8 cellular contexts compared by ENCODE assay signal in genomic region chr1:39104158-39105060, GRCh38.
DNase-seq lines count a peak whose midpoint lies in the region; ATAC-seq, FAIRE-seq and TF ChIP-seq lines count a peak whose summit lies in the region.

No MANE protein-coding gene starts in this region.

- TF ChIP-seq CTCF in C4-2B (conservative IDR thresholded peaks at IDR 0.05) (no peak), body of pancreas (IDR thresholded peaks at IDR 0.05) (no peak), kidney (IDR thresholded peaks at IDR 0.05; ENCODE audit: borderline replicate concordance, extremely low read depth, insufficient read depth) (no peak)

- H3K4me1 ChIP-seq in body of pancreas: peaks cover 36% of the 10 kb centered on the region
- peaks cover 36 to 41% of the 10 kb centered on the region in 2 donors for H3K4me1 ChIP-seq in kidney (ENCODE audit: control insufficient read depth in 1 of 2, insufficient read depth in 1 of 2, low read depth in 1 of 2, low read length in 2 of 2)
- peaks cover 48% of the 10 kb centered on the region for H3K4me1 ChIP-seq in stomach smooth muscle (ENCODE audit: control insufficient read depth, insufficient read depth, low read length)

- intact Hi-C loops in body of pancreas (cut with DNase I): loop anchor here (5.0 to 10.0 kb wide), 2 partner anchors 80 to 153 kb away; no protein-coding TSS in a partner anchor
- intact Hi-C loops in kidney (cut with DNase I): loop anchor here (5.0 kb wide), 1 partner anchor 153 kb away; no protein-coding TSS in a partner anchor

- H3K36me3 ChIP-seq in body of pancreas (replicated peaks in 1 of 2; ENCODE audit: insufficient read depth in 1 of 2, low read depth in 2 of 2) (no peaks in the 10 kb centered on the region), kidney (ENCODE audit: control insufficient read depth in 1 of 2, insufficient read depth in 2 of 2, low read length in 2 of 2) (no peaks in the 10 kb centered on the region), stomach smooth muscle (ENCODE audit: control insufficient read depth in 2 of 2, insufficient read depth in 2 of 2, low read length in 2 of 2) (no peaks in the 10 kb centered on the region)

- H3K4me1 Mint-ChIP-seq in IgD-negative memory B cell: peaks cover 24 to 33% (median 29%) of the 10 kb centered on the region in 3 donors

- FAIRE-seq in kidney (lab: Jason Lieb, UNC): no peak

- peak in 1 of 3 donors; percentile 13 for TF ChIP-seq POLR2A in body of pancreas (IDR thresholded peaks at IDR 0.05)

- H3K36me3 Mint-ChIP-seq in IgD-negative memory B cell: no peaks in the 10 kb centered on the region

- H3K4me3 Mint-ChIP-seq in IgD-negative memory B cell: peak overlapping the region; percentile 64 to 90 (median 75)

- H3K4me3 ChIP-seq in body of pancreas (peak overlapping the region in 1 of 2 donors; percentile 4), kidney (ENCODE audit: low read length in 2 of 2) (peak overlapping the region; percentile 31 to 57), stomach smooth muscle (ENCODE audit: low read length in 2 of 2) (peak overlapping the region; percentile 64 to 90)

- H3K27ac Mint-ChIP-seq in IgD-negative memory B cell: peak overlapping the region in 1 of 3 donors; percentile 54

- H3K9me3 ChIP-seq in body of pancreas: no peaks in the 10 kb centered on the region
- H3K9me3 ChIP-seq in kidney (ENCODE audit: control insufficient read depth in 1 of 2, low read length in 2 of 2): no peaks in the 10 kb centered on the region
- H3K9me3 ChIP-seq in stomach smooth muscle (ENCODE audit: control insufficient read depth in 2 of 2, low read length in 2 of 2): no peaks in the 10 kb centered on the region

- ATAC-seq in body of pancreas (peak; percentile 36), HG03135 (IDR thresholded peaks at IDR 0.05; ENCODE audit: unreplicated experiment) (no peak)

- no peaks in the 10 kb centered on the region for H3K27me3 Mint-ChIP-seq in IgD-negative memory B cell

- DNase-seq in body of pancreas (peak in 3 of 4 donors; percentile 26 to 45 (median 38)), kidney (peak; percentile 85), NCI-H187 treated with DMSO at 0.1 percent for 48 hours (lab: John Stamatoyannopoulos, UW) (no peak), AML-193 (lab: John Stamatoyannopoulos, UW) (no peak)

- H3K9me3 Mint-ChIP-seq in IgD-negative memory B cell: no peaks in the 10 kb centered on the region

- WGBS in body of pancreas, 2 donors: 29 to 45% methylated on average over 15 to 25 of the region's 25 CpGs

- peak overlapping the region; percentile 75 for H3K27ac ChIP-seq in C4-2B
- H3K27ac ChIP-seq in body of pancreas: peak overlapping the region; percentile 92 to 97 (median 94)
- peak overlapping the region; percentile 92 to 97 for H3K27ac ChIP-seq in kidney (ENCODE audit: low read depth in 2 of 2, low read length in 2 of 2)
- peak overlapping the region; percentile 94 for H3K27ac ChIP-seq in stomach smooth muscle (ENCODE audit: low read length)

- H3K9ac ChIP-seq in kidney (ENCODE audit: low read length in 2 of 2) (peak overlapping the region; percentile 61 to 88), stomach smooth muscle (ENCODE audit: low read length in 2 of 2) (peak overlapping the region; percentile 67 to 85)

- H3K27me3 ChIP-seq in body of pancreas (no peaks in the 10 kb centered on the region), stomach smooth muscle (ENCODE audit: control insufficient read depth in 1 of 2, insufficient read depth in 2 of 2, low read length in 2 of 2) (no peaks in the 10 kb centered on the region)

Comparison
In these comparisons a context has a peak if more than half of its experiments do, and no peak if none do; other contexts are left out.
1. DNase-seq: peak in body of pancreas (3 of 4) and kidney (single experiment); none in NCI-H187 treated with DMSO at 0.1 percent for 48 hours (single experiment) and AML-193 (0 of 2).
2. Peak in every context shown above with its lines, with median percentiles within 50 percentile points of each other: H3K27ac ChIP-seq.